ENCODE assay signal across 25 cellular contexts in genomic region chr9:127015926-127016512, GRCh38.
"Had no signal": no experiment of that assay in that cellular context is flagged by ENCODE, and none has a peak within 500 bp of the region (broad histone marks: within the 10 kb centered on the region; RNA-seq: fewer than 3 reads in every experiment).

No MANE protein-coding gene starts in this region.

- H3K27ac Mint-ChIP-seq: activated naive CD8-positive, alpha-beta T cell; natural killer cell had no signal

- H3K27me3 ChIP-seq: adrenal gland, ascending aorta, ovary, right atrium auricular region, spleen, upper lobe of left lung had no signal

- H3K4me3 Mint-ChIP-seq: activated naive CD8-positive, alpha-beta T cell; natural killer cell had no signal

- H3K27ac ChIP-seq: adrenal gland, ascending aorta, brain microvascular endothelial cell, neutrophil, ovary, psoas muscle, right atrium auricular region, spleen, upper lobe of left lung, VCaP had no signal

- DNase-seq: activated CD4-positive, alpha-beta T cell treated with anti-CD3 and anti-CD28 coated beads, Interleukin-2, amount 50 U/mL, for 1 hour; activated CD4-positive, CD25-positive, alpha-beta regulatory T cell treated with anti-CD3 and anti-CD28 coated beads, Interleukin-2, amount 50 U/mL, for 72 hours; activated gamma-delta T cell treated with Interleukin-2 at 50 U/mL for 16 hours; activated T-cell treated with anti-CD3 and anti-CD28 coated beads, Interleukin-2, amount 50 U/mL, for 1 hour; adrenal gland; brain microvascular endothelial cell; effector memory CD4-positive, alpha-beta T cell; foreskin melanocyte; hippocampal formation; left ventricle myocardium superior; mammary epithelial cell; midbrain; natural killer cell; ovary; psoas muscle; spleen; stimulated activated CD4-positive, alpha-beta T cell treated with anti-CD3 and anti-CD28 coated beads, Interleukin-4, amount 100 ng/mL, for 1 hour; stimulated activated naive CD8-positive, alpha-beta T cell treated with anti-CD3 and anti-CD28 coated beads, Interleukin-15, Interleukin-2, amounts not matched to agents 100 U/mL and 50 U/mL, for 24 hours; upper lobe of left lung had no signal

- H3K9me3 Mint-ChIP-seq: natural killer cell had no signal

- ATAC-seq: esophagus mucosa; natural killer cell; psoas muscle; stimulated activated naive CD8-positive, alpha-beta T cell treated with anti-CD3 and anti-CD28 coated beads, Interleukin-15, Interleukin-2, amounts not matched to agents 100 U/mL and 50 U/mL, for 24 hours had no signal

- H3K36me3 Mint-ChIP-seq: natural killer cell had no signal

- H3K4me1 ChIP-seq: ascending aorta, spleen, upper lobe of left lung had no signal

- H3K9me3 ChIP-seq: adrenal gland, ascending aorta, neutrophil, ovary, psoas muscle, right atrium auricular region, spleen, upper lobe of left lung had no signal

- H3K4me3 ChIP-seq: adrenal gland, ascending aorta, ovary, psoas muscle, right atrium auricular region, spleen, upper lobe of left lung had no signal

- H3K36me3 ChIP-seq: adrenal gland, ascending aorta, brain microvascular endothelial cell, neutrophil, ovary, right atrium auricular region, spleen, upper lobe of left lung had no signal
